In genomic region chr2:98483257-98483861, GRCh38 we compare ENCODE assay signal across 8 cellular contexts. TPM values are rescaled to one million over a fixed set of nuclear protein-coding genes. Genes with fewer than 3 reads are reported as not detected.
A peak's percentile ranks its signal among the peaks of the same experiment; 100 is the strongest.
DNase-seq lines count a peak whose midpoint lies in the region; ATAC-seq and TF ChIP-seq lines count a peak whose summit lies in the region.

No MANE protein-coding gene starts in this region.

- WGBS in lung, 2 donors, result 58 to 65% methylated on average over 6 of the region's 6 CpGs

- peaks cover 13 to 43% of the 10 kb centered on the region in 2 donors for H3K4me1 ChIP-seq in lung (ENCODE audit: control insufficient read depth in 2 of 2, insufficient read depth in 2 of 2, low read length in 2 of 2)

- no peaks in the 10 kb centered on the region for H3K27me3 ChIP-seq in lung (ENCODE audit: control insufficient read depth, insufficient read depth)

- no peaks in the 10 kb centered on the region for H3K9me3 ChIP-seq in lung (ENCODE audit: control insufficient read depth in 2 of 2, insufficient read depth in 1 of 2, low read length in 1 of 2)

- no peaks in the 10 kb centered on the region for H3K36me3 ChIP-seq in lung (ENCODE audit: control insufficient read depth in 2 of 2, insufficient read depth in 2 of 2, low read length in 2 of 2)

- DNase-seq in lung (ENCODE audit: low spot score) (no peak), inferior parietal cortex (ENCODE audit: extremely low spot score) (no peak), NCI-H2171 treated with DMSO at 0.1 percent for 48 hours (lab: John Stamatoyannopoulos, UW) (no peak)
- no peak for DNase-seq in stimulated activated naive CD4-positive, alpha-beta T cell treated with Interleukin-2 at 50 U/mL for 16 hours (lab: John Stamatoyannopoulos, UW)
- DNase-seq in stimulated activated CD4-positive, alpha-beta T cell treated with anti-CD3 and anti-CD28 coated beads, Interleukin-2, amount 100 ng/mL, for 48 hours, result no peak

- H3K27ac ChIP-seq in lung (ENCODE audit: low read depth in 1 of 2, low read length in 1 of 2), result peak overlapping the region in 1 of 2 donors; percentile 41

- no peak for TF ChIP-seq CTCF in lung (IDR thresholded peaks at IDR 0.05; ENCODE audit: control extremely low read depth, extremely low read depth)

- ATAC-seq in GM18861 (IDR thresholded peaks at IDR 0.05; ENCODE audit: unreplicated experiment), result peak; percentile 57
- peak; percentile 53 for ATAC-seq in GM21576 (IDR thresholded peaks at IDR 0.05; ENCODE audit: unreplicated experiment)
- ATAC-seq in HG03575 (IDR thresholded peaks at IDR 0.05; ENCODE audit: extremely low read depth, insufficient number of reproducible peaks, low FRiP score, unreplicated experiment), result peak; percentile 33
- peak; percentile 66 for ATAC-seq in lung (ENCODE audit: insufficient read depth, low FRiP score)

- no peak overlapping the region for H3K4me3 ChIP-seq in lung

RNA-seq across cellular contexts. Expression of gene INPP4A, which starts 38.7 kb away (rescaled TPM):
- 10 to 100 TPM; 28.8 to 43.3 TPM for total RNA-seq in lung
- polyA plus RNA-seq in lung, result 10 to 100 TPM in 1 of 2 donors, 1 to 10 TPM in 1; 8.0 to 10.9 TPM
